ENCODE assay signal across 29 cellular contexts in genomic region chr17:41556931-41557330, GRCh38. TPM values are rescaled to one million over a fixed set of nuclear protein-coding genes. Genes with fewer than 3 reads are reported as not detected.
"Had no signal": no experiment of that assay in that cellular context is flagged by ENCODE, and none has a peak within 500 bp of the region (broad histone marks: within the 10 kb centered on the region; RNA-seq: fewer than 3 reads in every experiment).

No MANE protein-coding gene starts in this region.

- H3K36me3 ChIP-seq: esophagus squamous epithelium, gastrocnemius medialis, heart right ventricle, left lung, lower lobe of right lung had no signal

- FAIRE-seq: colon, endothelial cell of umbilical vein, kidney had no signal

- DNase-seq: dermis blood vessel endothelial cell; dorsolateral prefrontal cortex; effector CD4-positive, alpha-beta T cell; effector memory CD4-positive, alpha-beta T cell; esophagus squamous epithelium; foreskin fibroblast; foreskin melanocyte; gastrocnemius medialis; glutamatergic neuron; head of caudate nucleus; heart right ventricle; immature natural killer cell; islet precursor cell; kidney; kidney glomerular epithelial cell; left lung; left ventricle myocardium superior; lower lobe of right lung; mesenchymal stem cell; mucosa of descending colon had no signal

- H3K4me3 Mint-ChIP-seq: immature natural killer cell, mesothelial cell of epicardium had no signal

- H3K4me1 Mint-ChIP-seq: immature natural killer cell had no signal

- H3K4me1 ChIP-seq: gastrocnemius medialis, heart right ventricle, left lung, lower lobe of right lung had no signal

- ATAC-seq: gastrocnemius medialis, heart right ventricle, left lung, left ventricle myocardium superior, lower lobe of right lung, mucosa of descending colon had no signal

- H3K27ac ChIP-seq: coronary artery, dorsolateral prefrontal cortex, esophagus squamous epithelium, gastrocnemius medialis, heart right ventricle, left lung, lower lobe of right lung had no signal

- H3K27ac Mint-ChIP-seq: immature natural killer cell, mesothelial cell of epicardium had no signal

- H3K9me3 ChIP-seq: esophagus squamous epithelium, gastrocnemius medialis, heart right ventricle, left lung, lower lobe of right lung, mucosa of descending colon had no signal

- H3K9me3 Mint-ChIP-seq: immature natural killer cell, mesothelial cell of epicardium had no signal

- H3K36me3 Mint-ChIP-seq: immature natural killer cell, mesothelial cell of epicardium had no signal

- H3K4me3 ChIP-seq: coronary artery, dorsolateral prefrontal cortex, esophagus squamous epithelium, gastrocnemius medialis, heart right ventricle, left lung, lower lobe of right lung, mucosa of descending colon had no signal

RNA-seq across cellular contexts. Expression of gene KRT9, which starts 14.9 kb away (rescaled TPM):
- total RNA-seq: cerebellum, dermis blood vessel endothelial cell, endothelial cell of umbilical vein, epithelial cell of proximal tubule, gastrocnemius medialis, glomerular endothelial cell, heart right ventricle, kidney, left lung, left ventricle myocardium superior, lower lobe of right lung, lung microvascular endothelial cell, mesenteric fat pad, mesothelial cell of epicardium, mucosa of descending colon had no signal
- polyA plus RNA-seq: endothelial cell of umbilical vein, heart right ventricle, immature natural killer cell had no signal

RNA-seq across cellular contexts. Expression of gene KRT19, which starts 28.8 kb away (rescaled TPM):
- polyA plus RNA-seq: immature natural killer cell had no signal

RNA-seq across cellular contexts. Expression of gene KRT14, which starts 29.8 kb away (rescaled TPM):
- total RNA-seq: cerebellum, dorsolateral prefrontal cortex, epithelial cell of proximal tubule, gastrocnemius medialis, glomerular endothelial cell, heart right ventricle, kidney, left ventricle myocardium superior, lower lobe of right lung, lung microvascular endothelial cell, mesothelial cell of epicardium had no signal
- polyA plus RNA-seq: immature natural killer cell had no signal

RNA-seq across cellular contexts. Expression of gene KRT15, which starts 38.2 kb away (rescaled TPM):
- total RNA-seq: cerebellum, gastrocnemius medialis, mesenteric fat pad had no signal
- polyA plus RNA-seq: immature natural killer cell had no signal

RNA-seq across cellular contexts. Expression of gene KRT13, which starts 51.5 kb away (rescaled TPM):
- total RNA-seq: dermis blood vessel endothelial cell, endothelial cell of umbilical vein, gastrocnemius medialis, glomerular endothelial cell, heart right ventricle, kidney, left ventricle myocardium superior, lung microvascular endothelial cell, mesenteric fat pad had no signal
- polyA plus RNA-seq: endothelial cell of umbilical vein, immature natural killer cell had no signal
